Comparison of ENCODE assay signal across 9 cellular contexts in the genomic region with DNA sequence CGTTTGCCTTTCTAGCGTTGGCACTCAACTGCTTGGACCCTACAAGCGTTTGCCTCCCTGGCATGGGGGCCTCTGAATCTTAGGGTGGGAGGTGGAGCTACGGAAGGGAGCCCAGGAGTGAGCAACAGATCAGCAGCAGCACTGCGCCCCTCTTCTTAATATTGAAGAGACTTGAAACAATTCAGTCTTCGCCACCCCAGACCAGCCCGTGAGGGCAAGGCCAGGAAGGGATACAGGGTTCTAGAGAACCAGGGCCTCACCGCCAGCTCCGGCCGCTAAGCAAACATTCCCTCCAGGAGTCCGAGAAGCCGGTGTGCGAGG. TPM values are rescaled to one million over a fixed set of nuclear protein-coding genes. Genes with fewer than 3 reads are reported as not detected.
A peak's percentile ranks its signal among the peaks of the same experiment; 100 is the strongest.
DNase-seq lines count a peak whose midpoint lies in the region; ATAC-seq lines count a peak whose summit lies in the region.
"Had no signal": no experiment of that assay in that cellular context is flagged by ENCODE, and none has a peak within 500 bp of the region (broad histone marks: within the 10 kb centered on the region; RNA-seq: fewer than 3 reads in every experiment).

No MANE protein-coding gene starts in this region.

- H3K36me3 Mint-ChIP-seq in stimulated activated memory B cell treated with anti-CD40 and anti-IgM and Interleukin-4, amounts not matched to agents 10 μg/mL and 1 μg/mL and 100 μg/mL, for 72 hours: no peaks in the 10 kb centered on the region

- ATAC-seq in stimulated activated memory B cell treated with anti-CD40 and anti-IgM and Interleukin-4, amounts not matched to agents 10 μg/mL and 1 μg/mL and 100 μg/mL, for 72 hours: no peak
- ATAC-seq in HG03521 (IDR thresholded peaks at IDR 0.05; ENCODE audit: unreplicated experiment): no peak

- H3K36me3 ChIP-seq in H7 (replicated peaks; ENCODE audit: control insufficient read depth, insufficient read depth, low read length) (no peaks in the 10 kb centered on the region; the same call in 1 of the 2 replicates), adipocyte (ENCODE audit: control insufficient read depth, insufficient read depth, low read length, severe bottlenecking) (no peaks in the 10 kb centered on the region)

- DNase-seq in H7: no peak
- DNase-seq in adipocyte (ENCODE audit: low read depth): no peak
- peak; percentile 66 for DNase-seq in islet precursor cell
- DNase-seq in NCI-H1930 (lab: John Stamatoyannopoulos, UW): no peak
- no peak for DNase-seq in T1000 (lab: John Stamatoyannopoulos, UW)
- no peak for DNase-seq in medulla oblongata (ENCODE audit: extremely low spot score)
- DNase-seq: SW 1271 had no signal

- H3K4me3 Mint-ChIP-seq in stimulated activated memory B cell treated with anti-CD40 and anti-IgM and Interleukin-4, amounts not matched to agents 10 μg/mL and 1 μg/mL and 100 μg/mL, for 72 hours: peak overlapping the region; percentile 78

- peaks cover 17% of the 10 kb centered on the region for H3K4me1 Mint-ChIP-seq in stimulated activated memory B cell treated with anti-CD40 and anti-IgM and Interleukin-4, amounts not matched to agents 10 μg/mL and 1 μg/mL and 100 μg/mL, for 72 hours

- no peaks in the 10 kb centered on the region for H3K9me3 ChIP-seq in adipocyte (ENCODE audit: control insufficient read depth, low read length)

- H3K9ac ChIP-seq in adipocyte (ENCODE audit: low read length): no peak overlapping the region

- H3K27ac Mint-ChIP-seq in stimulated activated memory B cell treated with anti-CD40 and anti-IgM and Interleukin-4, amounts not matched to agents 10 μg/mL and 1 μg/mL and 100 μg/mL, for 72 hours: peak overlapping the region; percentile 90

- H3K27me3 Mint-ChIP-seq in stimulated activated memory B cell treated with anti-CD40 and anti-IgM and Interleukin-4, amounts not matched to agents 10 μg/mL and 1 μg/mL and 100 μg/mL, for 72 hours: peaks cover 42% of the 10 kb centered on the region

- no peaks in the 10 kb centered on the region for H3K9me3 Mint-ChIP-seq in stimulated activated memory B cell treated with anti-CD40 and anti-IgM and Interleukin-4, amounts not matched to agents 10 μg/mL and 1 μg/mL and 100 μg/mL, for 72 hours

- H3K4me1 ChIP-seq in adipocyte (ENCODE audit: control insufficient read depth, insufficient read depth, low read length): peaks cover 16% of the 10 kb centered on the region

- H3K27me3 ChIP-seq in H7 (ENCODE audit: control insufficient read depth, insufficient read depth, low read length) (peaks cover 17% of the 10 kb centered on the region), adipocyte (replicated peaks; ENCODE audit: control insufficient read depth, insufficient read depth, low read length) (peaks cover 13% of the 10 kb centered on the region)

- H3K4me3 ChIP-seq in H7 (ENCODE audit: insufficient read depth, low read depth, low read length): peak overlapping the region; percentile 78
- peak overlapping the region; percentile 80 for H3K4me3 ChIP-seq in adipocyte (ENCODE audit: low read length)

RNA-seq across cellular contexts. Expression of a gene that starts 1.5 kb away (rescaled TPM):
- total RNA-seq in H7 (2014; rRNA removed; shearing (Covaris generic)): 35.3 and 48.8 TPM in 2 replicates

RNA-seq across cellular contexts. Expression of a gene that starts 36.1 kb away (rescaled TPM):
- 0.07 and 0.48 TPM in 2 replicates for total RNA-seq in H7 (2014; rRNA removed; shearing (Covaris generic))
